ENCODE assay signal across 8 cellular contexts in the genomic region with DNA sequence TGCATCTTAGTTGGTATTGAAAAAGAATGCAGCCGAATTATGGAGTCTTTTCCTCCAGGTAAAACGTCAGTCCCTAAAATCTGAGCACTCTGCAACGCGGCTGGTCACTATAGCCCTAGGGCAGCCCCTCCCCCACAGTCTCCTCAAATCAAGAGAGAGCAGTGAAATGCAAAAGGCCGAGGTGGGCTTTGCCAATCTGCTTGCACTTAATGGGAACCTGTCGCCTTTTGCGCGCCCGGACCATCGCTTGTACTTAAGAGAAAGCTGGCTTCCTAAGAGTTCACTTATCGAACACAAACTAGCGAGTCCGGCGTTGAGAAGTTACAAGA. TPM values are rescaled to one million over a fixed set of nuclear protein-coding genes. Genes with fewer than 3 reads are reported as not detected.
DNase-seq lines count a peak whose midpoint lies in the region; ATAC-seq and TF ChIP-seq lines count a peak whose summit lies in the region.

No MANE protein-coding gene starts in this region.

- POLR2A ChIA-PET in WTC11 (lab: Charles Lee): interaction anchor here (1.0 to 1.9 kb wide), 4 partner anchors 10 to 78 kb away, joined by 3 to 13 read pairs (median 6); a partner anchor contains a TSS

- H4K20me1 ChIP-seq in hepatocyte (ENCODE audit: insufficient read depth, poor library complexity, severe bottlenecking): no peaks in the 10 kb centered on the region

- H3K9me2 ChIP-seq in hepatocyte (replicated peaks; ENCODE audit: insufficient read depth): no peaks in the 10 kb centered on the region

- H3K27me3 ChIP-seq in CD4-positive, CD25-positive, alpha-beta regulatory T cell (ENCODE audit: control insufficient read depth, insufficient read depth, low read length): no peaks in the 10 kb centered on the region
- H3K27me3 ChIP-seq in hepatocyte: no peaks in the 10 kb centered on the region

- peak overlapping the region; percentile 91 for H2AFZ ChIP-seq in hepatocyte

- H3K4me2 ChIP-seq in hepatocyte: peak overlapping the region; percentile 93

- H3K27me3 Mint-ChIP-seq in CD4-positive, CD25-positive, alpha-beta regulatory T cell: no peaks in the 10 kb centered on the region
- H3K27me3 Mint-ChIP-seq in WTC11 (ENCODE audit: low read depth): no peaks in the 10 kb centered on the region

- TF ChIP-seq CTCF in WTC11 (IDR thresholded peaks at IDR 0.05) (no peak), hepatocyte (IDR thresholded peaks at IDR 0.05; ENCODE audit: poor library complexity) (no peak)

- no peaks in the 10 kb centered on the region for H3K9me3 Mint-ChIP-seq in CD4-positive, CD25-positive, alpha-beta regulatory T cell
- H3K9me3 Mint-ChIP-seq in WTC11: no peaks in the 10 kb centered on the region

- peaks cover 39% of the 10 kb centered on the region for H3K79me2 ChIP-seq in hepatocyte

- peaks cover 6 to 54% (median 34%) of the 10 kb centered on the region in 4 donors for H3K4me1 Mint-ChIP-seq in CD4-positive, CD25-positive, alpha-beta regulatory T cell
- H3K4me1 Mint-ChIP-seq in WTC11: peaks cover 19% of the 10 kb centered on the region

- DNase-seq in CD4-positive, CD25-positive, alpha-beta regulatory T cell: peak in 1 of 3 donors; percentile 14
- DNase-seq in NCI-H1417 treated with DMSO at 0.1 percent for 48 hours (lab: John Stamatoyannopoulos, UW): peak; percentile 21
- DNase-seq in WTC11 (ENCODE audit: low spot score): peak; percentile 76
- peak; percentile 67 for DNase-seq in hepatocyte (ENCODE audit: low spot score)
- DNase-seq in stimulated activated CD4-positive, alpha-beta T cell treated with anti-CD3 and anti-CD28 coated beads, Interleukin-15, amount 100 ng/mL, for 24 hours: peak; percentile 82

- no peak for ATAC-seq in CD4-positive, CD25-positive, alpha-beta regulatory T cell (ENCODE audit: low read depth in 2 of 2)
- ATAC-seq in GM21381 (IDR thresholded peaks at IDR 0.05; ENCODE audit: unreplicated experiment) (peak; percentile 0), WTC11 (peak; percentile 38), HG02571 (IDR thresholded peaks at IDR 0.05; ENCODE audit: unreplicated experiment) (no peak), GM19351 (IDR thresholded peaks at IDR 0.05; ENCODE audit: unreplicated experiment) (no peak)

- H3K27ac ChIP-seq in CD4-positive, CD25-positive, alpha-beta regulatory T cell (ENCODE audit: insufficient read depth, low read length, poor library complexity, severe bottlenecking): peak overlapping the region; percentile 87
- peak overlapping the region; percentile 70 for H3K27ac ChIP-seq in hepatocyte

- peak overlapping the region; percentile 98 for H3K4me3 ChIP-seq in CD4-positive, CD25-positive, alpha-beta regulatory T cell (ENCODE audit: low read depth, low read length)
- H3K4me3 ChIP-seq in hepatocyte: peak overlapping the region; percentile 74

- H3K4me1 ChIP-seq in CD4-positive, CD25-positive, alpha-beta regulatory T cell (ENCODE audit: control insufficient read depth, insufficient read depth, low read length, poor library complexity, severe bottlenecking): peaks cover 43% of the 10 kb centered on the region
- no peaks in the 10 kb centered on the region for H3K4me1 ChIP-seq in hepatocyte (ENCODE audit: insufficient read depth)

- peaks cover 37% of the 10 kb centered on the region for H3K36me3 ChIP-seq in CD4-positive, CD25-positive, alpha-beta regulatory T cell (ENCODE audit: control insufficient read depth, insufficient read depth, low read length)
- no peaks in the 10 kb centered on the region for H3K36me3 ChIP-seq in hepatocyte (replicated peaks; ENCODE audit: insufficient read depth, low read depth)

- no peak overlapping the region for H3K4me3 Mint-ChIP-seq in CD4-positive, CD25-positive, alpha-beta regulatory T cell
- no peak overlapping the region for H3K4me3 Mint-ChIP-seq in WTC11

- H3K27ac Mint-ChIP-seq in CD4-positive, CD25-positive, alpha-beta regulatory T cell: peak overlapping the region in 1 of 3 donors; percentile 87
- peak overlapping the region; percentile 93 for H3K27ac Mint-ChIP-seq in WTC11

- no peaks in the 10 kb centered on the region for H3K9me3 ChIP-seq in CD4-positive, CD25-positive, alpha-beta regulatory T cell (ENCODE audit: control insufficient read depth in 2 of 2, low read length in 2 of 2)
- no peaks in the 10 kb centered on the region for H3K9me3 ChIP-seq in hepatocyte (ENCODE audit: low read depth)

- peaks cover 32% of the 10 kb centered on the region for H3K36me3 Mint-ChIP-seq in CD4-positive, CD25-positive, alpha-beta regulatory T cell
- H3K36me3 Mint-ChIP-seq in WTC11: peaks cover 44% of the 10 kb centered on the region

- CTCF ChIA-PET in WTC11 (lab: Charles Lee): interaction anchor here (1.8 kb wide), 2 partner anchors 116 to 379 kb away, joined by 4 to 6 read pairs; no protein-coding TSS in a partner anchor

- under 1% methylated on average over 14 of the region's 14 CpGs for WGBS in hepatocyte (ENCODE audit: low lambda C conversion rate, missing lambda C conversion rate)

TF ChIP-seq in WTC11, 78 proteins besides CTCF, POLR2A, EP300 and RAD21 (continues in another document):
- TF ChIP-seq SOX15 (CRISPR knock-in tag; IDR thresholded peaks at IDR 0.05) (no peak), ESRRA (CRISPR knock-in tag; IDR thresholded peaks at IDR 0.05; ENCODE audit: borderline replicate concordance) (no peak), ZNF423 (CRISPR knock-in tag; IDR thresholded peaks at IDR 0.05) (no peak), EMX1 (CRISPR knock-in tag; IDR thresholded peaks at IDR 0.05) (no peak), FOXP1 (CRISPR knock-in tag; IDR thresholded peaks at IDR 0.05; ENCODE audit: borderline replicate concordance) (no peak), ZNF396 (CRISPR knock-in tag; IDR thresholded peaks at IDR 0.05; ENCODE audit: borderline replicate concordance) (no peak)
- TF ChIP-seq, protein P1, sequence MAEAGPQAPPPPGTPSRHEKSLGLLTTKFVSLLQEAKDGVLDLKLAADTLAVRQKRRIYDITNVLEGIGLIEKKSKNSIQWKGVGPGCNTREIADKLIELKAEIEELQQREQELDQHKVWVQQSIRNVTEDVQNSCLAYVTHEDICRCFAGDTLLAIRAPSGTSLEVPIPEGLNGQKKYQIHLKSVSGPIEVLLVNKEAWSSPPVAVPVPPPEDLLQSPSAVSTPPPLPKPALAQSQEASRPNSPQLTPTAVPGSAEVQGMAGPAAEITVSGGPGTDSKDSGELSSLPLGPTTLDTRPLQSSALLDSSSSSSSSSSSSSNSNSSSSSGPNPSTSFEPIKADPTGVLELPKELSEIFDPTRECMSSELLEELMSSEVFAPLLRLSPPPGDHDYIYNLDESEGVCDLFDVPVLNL (CRISPR knock-in tag; IDR thresholded peaks at IDR 0.05; ENCODE audit: borderline replicate concordance, low read depth): no peak
- TF ChIP-seq, protein P2, sequence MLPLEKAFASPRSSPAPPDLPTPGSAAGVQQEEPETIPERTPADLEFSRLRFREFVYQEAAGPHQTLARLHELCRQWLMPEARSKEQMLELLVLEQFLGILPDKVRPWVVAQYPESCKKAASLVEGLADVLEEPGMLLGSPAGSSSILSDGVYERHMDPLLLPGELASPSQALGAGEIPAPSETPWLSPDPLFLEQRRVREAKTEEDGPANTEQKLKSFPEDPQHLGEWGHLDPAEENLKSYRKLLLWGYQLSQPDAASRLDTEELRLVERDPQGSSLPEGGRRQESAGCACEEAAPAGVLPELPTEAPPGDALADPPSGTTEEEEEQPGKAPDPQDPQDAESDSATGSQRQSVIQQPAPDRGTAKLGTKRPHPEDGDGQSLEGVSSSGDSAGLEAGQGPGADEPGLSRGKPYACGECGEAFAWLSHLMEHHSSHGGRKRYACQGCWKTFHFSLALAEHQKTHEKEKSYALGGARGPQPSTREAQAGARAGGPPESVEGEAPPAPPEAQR (CRISPR knock-in tag; IDR thresholded peaks at IDR 0.05): no peak
- TF ChIP-seq, protein P3, sequence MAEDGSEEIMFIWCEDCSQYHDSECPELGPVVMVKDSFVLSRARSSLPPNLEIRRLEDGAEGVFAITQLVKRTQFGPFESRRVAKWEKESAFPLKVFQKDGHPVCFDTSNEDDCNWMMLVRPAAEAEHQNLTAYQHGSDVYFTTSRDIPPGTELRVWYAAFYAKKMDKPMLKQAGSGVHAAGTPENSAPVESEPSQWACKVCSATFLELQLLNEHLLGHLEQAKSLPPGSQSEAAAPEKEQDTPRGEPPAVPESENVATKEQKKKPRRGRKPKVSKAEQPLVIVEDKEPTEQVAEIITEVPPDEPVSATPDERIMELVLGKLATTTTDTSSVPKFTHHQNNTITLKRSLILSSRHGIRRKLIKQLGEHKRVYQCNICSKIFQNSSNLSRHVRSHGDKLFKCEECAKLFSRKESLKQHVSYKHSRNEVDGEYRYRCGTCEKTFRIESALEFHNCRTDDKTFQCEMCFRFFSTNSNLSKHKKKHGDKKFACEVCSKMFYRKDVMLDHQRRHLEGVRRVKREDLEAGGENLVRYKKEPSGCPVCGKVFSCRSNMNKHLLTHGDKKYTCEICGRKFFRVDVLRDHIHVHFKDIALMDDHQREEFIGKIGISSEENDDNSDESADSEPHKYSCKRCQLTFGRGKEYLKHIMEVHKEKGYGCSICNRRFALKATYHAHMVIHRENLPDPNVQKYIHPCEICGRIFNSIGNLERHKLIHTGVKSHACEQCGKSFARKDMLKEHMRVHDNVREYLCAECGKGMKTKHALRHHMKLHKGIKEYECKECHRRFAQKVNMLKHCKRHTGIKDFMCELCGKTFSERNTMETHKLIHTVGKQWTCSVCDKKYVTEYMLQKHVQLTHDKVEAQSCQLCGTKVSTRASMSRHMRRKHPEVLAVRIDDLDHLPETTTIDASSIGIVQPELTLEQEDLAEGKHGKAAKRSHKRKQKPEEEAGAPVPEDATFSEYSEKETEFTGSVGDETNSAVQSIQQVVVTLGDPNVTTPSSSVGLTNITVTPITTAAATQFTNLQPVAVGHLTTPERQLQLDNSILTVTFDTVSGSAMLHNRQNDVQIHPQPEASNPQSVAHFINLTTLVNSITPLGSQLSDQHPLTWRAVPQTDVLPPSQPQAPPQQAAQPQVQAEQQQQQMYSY (CRISPR knock-in tag; IDR thresholded peaks at IDR 0.05): no peak

RNA-seq across cellular contexts. Expression of a gene that starts 0.4 kb away (rescaled TPM):
- total RNA-seq in CD4-positive, CD25-positive, alpha-beta regulatory T cell: 24.5 TPM
- 10 to 100 TPM; 60.6 to 67.8 (median 62.0) TPM for polyA plus RNA-seq in CD4-positive, CD25-positive, alpha-beta regulatory T cell
- 252 to 276 TPM (median 253 TPM) in 3 replicates for total RNA-seq in WTC11 (2021)
- total RNA-seq in hepatocyte: 36.4 and 40.7 TPM in 2 replicates
- 32.6 and 33.8 TPM in 2 replicates for polyA plus RNA-seq in hepatocyte

RNA-seq across cellular contexts. Expression of a gene that starts 39.8 kb away (rescaled TPM):
- 0.64 TPM for total RNA-seq in CD4-positive, CD25-positive, alpha-beta regulatory T cell
- under 1 TPM in 1 of 4 donors, not detected in 3; 0.46 TPM for polyA plus RNA-seq in CD4-positive, CD25-positive, alpha-beta regulatory T cell
- total RNA-seq in WTC11 (2021) (not detected in 3 replicates), hepatocyte (not detected in 2 replicates)
- polyA plus RNA-seq in hepatocyte: not detected in 2 replicates

Comparison
In these comparisons a context has a peak if more than half of its experiments do, and no peak if none do; other contexts are left out.
1. ATAC-seq: peak in GM21381 (single experiment) and WTC11 (single experiment); none in CD4-positive, CD25-positive, alpha-beta regulatory T cell (0 of 2), HG02571 (single experiment) and GM19351 (single experiment).